ENCODE assay signal across 1 cellular context in genomic region chr4:152668338-152668964, GRCh38.
TF ChIP-seq lines count a peak whose summit lies in the region.

No MANE protein-coding gene starts in this region.

TF ChIP-seq in WTC11, 78 proteins besides CTCF, POLR2A, EP300 and RAD21 (continued from another document):
- TF ChIP-seq CREB1 (CRISPR knock-in tag; IDR thresholded peaks at IDR 0.05) (no peak), NFE2L1 (CRISPR knock-in tag; IDR thresholded peaks at IDR 0.05) (no peak), ESRRA (CRISPR knock-in tag; IDR thresholded peaks at IDR 0.05; ENCODE audit: borderline replicate concordance) (no peak), ZNF263 (CRISPR knock-in tag; IDR thresholded peaks at IDR 0.05; ENCODE audit: low read depth) (no peak), PRRX2 (CRISPR knock-in tag; IDR thresholded peaks at IDR 0.05) (no peak), TEAD1 (CRISPR knock-in tag; IDR thresholded peaks at IDR 0.05) (no peak), ZBTB21 (CRISPR knock-in tag; IDR thresholded peaks at IDR 0.05; ENCODE audit: borderline replicate concordance) (no peak), ZNF121 (CRISPR knock-in tag; IDR thresholded peaks at IDR 0.05) (no peak), NR1H2 (CRISPR knock-in tag; IDR thresholded peaks at IDR 0.05) (no peak), RORB (CRISPR knock-in tag; IDR thresholded peaks at IDR 0.05) (no peak), EMX1 (CRISPR knock-in tag; IDR thresholded peaks at IDR 0.05) (no peak), ZNF671 (CRISPR knock-in tag; IDR thresholded peaks at IDR 0.05) (no peak), TCF7 (CRISPR knock-in tag; IDR thresholded peaks at IDR 0.05; ENCODE audit: low read depth) (no peak)
